ENCODE assay signal across 20 cellular contexts in genomic region chr10:29420744-29421143, GRCh38.
"Had no signal": no experiment of that assay in that cellular context is flagged by ENCODE, and none has a peak within 500 bp of the region (broad histone marks: within the 10 kb centered on the region; RNA-seq: fewer than 3 reads in every experiment).

No MANE protein-coding gene starts in this region.

- H3K9me3 ChIP-seq: colonic mucosa, prostate gland, tibial artery, upper lobe of right lung, vagina had no signal

- H3K27ac ChIP-seq: colonic mucosa, parathyroid adenoma, prostate gland, tibial artery, upper lobe of right lung, vagina had no signal

- H3K36me3 ChIP-seq: colonic mucosa had no signal

- H3K9ac ChIP-seq: parathyroid adenoma had no signal

- H3K4me2 ChIP-seq: smooth muscle cell had no signal

- H2AFZ ChIP-seq: parathyroid adenoma had no signal

- H3K4me3 ChIP-seq: colonic mucosa, prostate gland, smooth muscle cell, tibial artery, upper lobe of right lung, vagina had no signal

- DNase-seq: colonic mucosa; effector CD4-positive, alpha-beta T cell; endodermal cell; erythroblast; foreskin melanocyte; islet precursor cell; mesendoderm; naive thymus-derived CD4-positive, alpha-beta T cell; nephron progenitor cell; retina; stimulated activated CD4-positive, alpha-beta T cell treated with anti-CD3 and anti-CD28 coated beads, Interleukin-2, amount 100 ng/mL, for 48 hours; stimulated activated CD8-positive, alpha-beta memory T cell treated with anti-CD3 and anti-CD28 coated beads, Interleukin-4, amount 100 ng/mL, for 48 hours; stimulated activated naive CD8-positive, alpha-beta T cell treated with anti-CD3 and anti-CD28 coated beads, Interleukin-15, Interleukin-2, amounts not matched to agents 100 U/mL and 50 U/mL, for 24 hours; tibial artery; upper lobe of right lung had no signal

- ATAC-seq: naive thymus-derived CD4-positive, alpha-beta T cell; stimulated activated effector memory CD8-positive, alpha-beta T cell treated with anti-CD3 and anti-CD28 coated beads, Interleukin-12 subunit alpha, Interleukin-12 subunit beta, amount 100 ng/mL, for 72 hours; stimulated activated naive CD8-positive, alpha-beta T cell treated with anti-CD3 and anti-CD28 coated beads, Interleukin-15, Interleukin-2, amounts not matched to agents 100 U/mL and 50 U/mL, for 24 hours had no signal

- H3K27me3 ChIP-seq: colonic mucosa, tibial artery, upper lobe of right lung, vagina had no signal

- H3K4me1 ChIP-seq: colonic mucosa, prostate gland, upper lobe of right lung, vagina had no signal
